8 cellular contexts compared by ENCODE assay signal in genomic region chr13:45393941-45394570, GRCh38. TPM values are rescaled to one million over a fixed set of nuclear protein-coding genes. Genes with fewer than 3 reads are reported as not detected.
DNase-seq lines count a peak whose midpoint lies in the region; TF ChIP-seq lines count a peak whose summit lies in the region.

No MANE protein-coding gene starts in this region.

- H3K9me2 ChIP-seq in SU-DHL-6 (replicated peaks; ENCODE audit: insufficient read depth, low read length): no peaks in the 10 kb centered on the region

- peaks cover 2% of the 10 kb centered on the region for H3K4me1 ChIP-seq in endodermal cell (ENCODE audit: control insufficient read depth, insufficient read depth, low read length)
- H3K4me1 ChIP-seq in suprapubic skin: peaks cover 14% of the 10 kb centered on the region
- H3K4me1 ChIP-seq in vagina: no peaks in the 10 kb centered on the region

- no peaks in the 10 kb centered on the region for H3K79me2 ChIP-seq in SU-DHL-6 (ENCODE audit: insufficient read depth, low read length)

- TF ChIP-seq CTCF in SU-DHL-6 (IDR thresholded peaks at IDR 0.05; ENCODE audit: insufficient read depth, low read length, poor library complexity, severe bottlenecking): peak; percentile 23
- TF ChIP-seq CTCF in endodermal cell (conservative IDR thresholded peaks at IDR 0.05): peak; percentile 93
- no peak for TF ChIP-seq CTCF in mesothelial cell of epicardium (IDR thresholded peaks at IDR 0.05; ENCODE audit: unreplicated experiment)
- peak in 1 of 2 donors; percentile 50 for TF ChIP-seq CTCF in suprapubic skin (IDR thresholded peaks at IDR 0.05)
- TF ChIP-seq CTCF in vagina (IDR thresholded peaks at IDR 0.05): peak in 1 of 3 experiments; percentile 48

- in situ Hi-C loops in KBM-7 (cut with MboI; ENCODE audit: low pct_unique_long_range_greater_than_20kb, low sequenced_read_pairs): no loop called here

- peaks cover 7% of the 10 kb centered on the region for H3K9me3 Mint-ChIP-seq in endodermal cell
- no peaks in the 10 kb centered on the region for H3K9me3 Mint-ChIP-seq in mesothelial cell of epicardium

- H2AFZ ChIP-seq in SU-DHL-6 (ENCODE audit: low read depth, low read length, severe bottlenecking): no peak overlapping the region

- H3K27me3 Mint-ChIP-seq in endodermal cell (ENCODE audit: insufficient read depth) (peaks cover 12% of the 10 kb centered on the region), mesothelial cell of epicardium (ENCODE audit: low read depth) (no peaks in the 10 kb centered on the region)

- H3K27ac ChIP-seq in SU-DHL-6 (ENCODE audit: low read depth, low read length) (no peak overlapping the region), endodermal cell (ENCODE audit: low read depth, low read length) (no peak overlapping the region), suprapubic skin (no peak overlapping the region), vagina (no peak overlapping the region)

- intact Hi-C loops in vagina (cut with DNase I): no loop called here

- H3K36me3 Mint-ChIP-seq in endodermal cell (ENCODE audit: low read depth): peaks cover 33% of the 10 kb centered on the region
- H3K36me3 Mint-ChIP-seq in mesothelial cell of epicardium: peaks cover 29% of the 10 kb centered on the region

- DNase-seq in NOMO-1 treated with DMSO at 0.1 percent for 48 hours (lab: John Stamatoyannopoulos, UW; ENCODE audit: unreplicated experiment) (peak; percentile 9), NOMO-1 treated with dmso at 0.1 percent for 144 hours (lab: John Stamatoyannopoulos, UW; ENCODE audit: unreplicated experiment) (no peak), KBM-7 (peak; percentile 33), endodermal cell (peak; percentile 83), mesothelial cell of epicardium (ENCODE audit: low spot score in 2 of 2, unreplicated experiment in 2 of 2) (no peak), suprapubic skin (ENCODE audit: low spot score in 2 of 2) (no peak), vagina (ENCODE audit: extremely low spot score in 2 of 2) (no peak)

- TF ChIP-seq POLR2A in suprapubic skin (IDR thresholded peaks at IDR 0.05): no peak
- no peak for TF ChIP-seq POLR2A in vagina (IDR thresholded peaks at IDR 0.05)

- no peaks in the 10 kb centered on the region for H3K36me3 ChIP-seq in SU-DHL-6 (ENCODE audit: low read length)
- peaks cover 41% of the 10 kb centered on the region for H3K36me3 ChIP-seq in endodermal cell (ENCODE audit: control insufficient read depth, insufficient read depth, low read length)
- peaks cover 37% of the 10 kb centered on the region for H3K36me3 ChIP-seq in suprapubic skin
- peaks cover 0 to 23% of the 10 kb centered on the region in 2 donors for H3K36me3 ChIP-seq in vagina

- no peaks in the 10 kb centered on the region; the same call in 1 of the 2 replicates for H3F3A ChIP-seq in SU-DHL-6 (ENCODE audit: insufficient read depth)

- H4K20me1 ChIP-seq in SU-DHL-6 (ENCODE audit: low read depth, low read length): no peaks in the 10 kb centered on the region

- H3K4me3 Mint-ChIP-seq in endodermal cell (no peak overlapping the region), mesothelial cell of epicardium (no peak overlapping the region)

- H3K9me3 ChIP-seq in SU-DHL-6 (ENCODE audit: insufficient read depth, low read length) (no peaks in the 10 kb centered on the region), endodermal cell (ENCODE audit: control insufficient read depth, low read length) (peaks cover 16% of the 10 kb centered on the region), suprapubic skin (no peaks in the 10 kb centered on the region), vagina (no peaks in the 10 kb centered on the region)

- peaks cover 20% of the 10 kb centered on the region for H3K4me1 Mint-ChIP-seq in endodermal cell
- peaks cover 3% of the 10 kb centered on the region for H3K4me1 Mint-ChIP-seq in mesothelial cell of epicardium

- no peak overlapping the region for H3K4me3 ChIP-seq in SU-DHL-6 (ENCODE audit: insufficient read depth, low read length, poor library complexity, severe bottlenecking)
- H3K4me3 ChIP-seq in endodermal cell (ENCODE audit: low read length): no peak overlapping the region
- no peak overlapping the region for H3K4me3 ChIP-seq in suprapubic skin
- H3K4me3 ChIP-seq in vagina: no peak overlapping the region

- no peak overlapping the region for H3K9ac ChIP-seq in SU-DHL-6 (ENCODE audit: low read length)
- no peak overlapping the region for H3K9ac ChIP-seq in endodermal cell (ENCODE audit: extremely low read depth, low read length, poor library complexity, severe bottlenecking)

- no peak for TF ChIP-seq EP300 in suprapubic skin (IDR thresholded peaks at IDR 0.05)

- H3K4me2 ChIP-seq in SU-DHL-6 (ENCODE audit: low read depth, low read length, poor library complexity, severe bottlenecking): no peak overlapping the region

- 37 to 43% methylated on average over 1 to 4 of the region's 4 CpGs for WGBS in endodermal cell (ENCODE audit: insufficient coverage in 1 of 2, insufficient read length in 1 of 2), 2 experiments
- WGBS in suprapubic skin: 44% methylated on average over 4 of the region's 4 CpGs

- no peak overlapping the region for H3K27ac Mint-ChIP-seq in endodermal cell
- H3K27ac Mint-ChIP-seq in mesothelial cell of epicardium: peak overlapping the region; percentile 6

- H3K27me3 ChIP-seq in SU-DHL-6 (ENCODE audit: low read length) (no peaks in the 10 kb centered on the region), endodermal cell (ENCODE audit: control insufficient read depth, insufficient read depth, low read length, poor library complexity, severe bottlenecking) (no peaks in the 10 kb centered on the region), suprapubic skin (no peaks in the 10 kb centered on the region), vagina (no peaks in the 10 kb centered on the region)

RNA-seq across cellular contexts. Expression of gene SLC25A30, which starts 24.1 kb away (rescaled TPM):
- total RNA-seq in endodermal cell: 10 to 100 TPM in 1 of 2 donors, 1 to 10 TPM in 1; 9.9 to 12.4 TPM
- 7.4 TPM for polyA plus RNA-seq in endodermal cell (2013, experiment 1 of 2)
- polyA plus RNA-seq in endodermal cell (2013, experiment 2 of 2): 6.5 TPM
- 8.8 to 13.9 TPM (median 12.2 TPM) in 3 replicates for total RNA-seq in mesothelial cell of epicardium
- 10 to 100 TPM in 3 of 4 donors, 1 to 10 TPM in 1; 9.9 to 20.3 (median 16.1) TPM for total RNA-seq in suprapubic skin
- total RNA-seq in vagina: 11.5 TPM

RNA-seq across cellular contexts. Expression of gene TPT1, which starts 53.1 kb away (rescaled TPM):
- total RNA-seq in endodermal cell: 1,000 to 10,000 TPM; 2,192 to 2,586 TPM
- 1,898 TPM for polyA plus RNA-seq in endodermal cell (2013, experiment 1 of 2)
- 1,873 TPM for polyA plus RNA-seq in endodermal cell (2013, experiment 2 of 2)
- 2,772 to 2,964 TPM (median 2,883 TPM) in 3 replicates for total RNA-seq in mesothelial cell of epicardium
- 1,000 to 10,000 TPM; 1,947 to 2,729 (median 2,521) TPM for total RNA-seq in suprapubic skin
- 3,952 TPM for total RNA-seq in vagina

Comparison
In these comparisons a context has a peak if more than half of its experiments do, and no peak if none do; other contexts are left out.
1. DNase-seq: peak in NOMO-1 treated with DMSO at 0.1 percent for 48 hours (single experiment), KBM-7 (single experiment) and endodermal cell (single experiment); none in NOMO-1 treated with dmso at 0.1 percent for 144 hours (single experiment), mesothelial cell of epicardium (0 of 2), suprapubic skin (0 of 2) and vagina (0 of 2).